In genomic region chrX:108417257-108417656, GRCh38 we compare ENCODE assay signal across 14 cellular contexts. TPM values are rescaled to one million over a fixed set of nuclear protein-coding genes. Genes with fewer than 3 reads are reported as not detected.
"Had no signal": no experiment of that assay in that cellular context is flagged by ENCODE, and none has a peak within 500 bp of the region (broad histone marks: within the 10 kb centered on the region; RNA-seq: fewer than 3 reads in every experiment).

No MANE protein-coding gene starts in this region.

- H3K4me3 Mint-ChIP-seq: activated CD4-positive, alpha-beta memory T cell treated with anti-CD3 and anti-CD28 coated beads for 36 hours; activated naive CD8-positive, alpha-beta T cell; activated T-cell treated with anti-CD3 and anti-CD28 coated beads, Interleukin-2, amount 50 U/mL, for 4 hours; endodermal cell; immature natural killer cell; naive B cell had no signal

- H3K27ac Mint-ChIP-seq: activated CD4-positive, alpha-beta memory T cell treated with anti-CD3 and anti-CD28 coated beads for 36 hours; activated naive CD8-positive, alpha-beta T cell; endodermal cell; immature natural killer cell; naive B cell had no signal

- H3K9me3 Mint-ChIP-seq: activated CD4-positive, alpha-beta memory T cell treated with anti-CD3 and anti-CD28 coated beads for 36 hours; activated T-cell treated with anti-CD3 and anti-CD28 coated beads, Interleukin-2, amount 50 U/mL, for 4 hours; endodermal cell; naive B cell had no signal

- H3K27me3 Mint-ChIP-seq: activated CD4-positive, alpha-beta memory T cell treated with anti-CD3 and anti-CD28 coated beads for 36 hours; activated naive CD8-positive, alpha-beta T cell had no signal

- ATAC-seq: activated T-cell treated with anti-CD3 and anti-CD28 coated beads, Interleukin-2, amount 50 U/mL, for 4 hours had no signal

- DNase-seq: activated CD4-positive, alpha-beta memory T cell treated with anti-CD3 and anti-CD28 coated beads for 36 hours; activated CD4-positive, alpha-beta T cell treated with anti-CD3 and anti-CD28 coated beads for 1 hour; activated effector memory CD4-positive, alpha-beta T cell treated with anti-CD3 and anti-CD28 coated beads, Interleukin-2, amount 50 U/mL, for 16 hours; activated T-cell treated with anti-CD3 and anti-CD28 coated beads, Interleukin-2, amount 50 U/mL, for 4 hours; cerebellar nuclear complex; dermis blood vessel endothelial cell; endodermal cell; immature natural killer cell; naive B cell; posterior cingulate gyrus; small intestine; thyroid gland; uterus had no signal

- H3K36me3 Mint-ChIP-seq: activated CD4-positive, alpha-beta memory T cell treated with anti-CD3 and anti-CD28 coated beads for 36 hours; activated naive CD8-positive, alpha-beta T cell; immature natural killer cell; naive B cell had no signal

- H3K4me1 Mint-ChIP-seq: immature natural killer cell, naive B cell had no signal

RNA-seq across cellular contexts. Expression of gene COL4A6, which starts 21.0 kb away (rescaled TPM):
- total RNA-seq: activated CD4-positive, alpha-beta memory T cell treated with anti-CD3 and anti-CD28 coated beads for 36 hours had no signal

RNA-seq across cellular contexts. Expression of gene COL4A5, which starts 22.4 kb away (rescaled TPM):
- total RNA-seq: activated CD4-positive, alpha-beta memory T cell treated with anti-CD3 and anti-CD28 coated beads for 36 hours had no signal
